In genomic region chr5:154756203-154756870, GRCh38 we compare ENCODE assay signal across 8 cellular contexts. TPM values are rescaled to one million over a fixed set of nuclear protein-coding genes. Genes with fewer than 3 reads are reported as not detected.
DNase-seq lines count a peak whose midpoint lies in the region; ATAC-seq and TF ChIP-seq lines count a peak whose summit lies in the region.

No MANE protein-coding gene starts in this region.

- peak overlapping the region; percentile 98 for H3K4me3 Mint-ChIP-seq in endodermal cell

- no peak for DNase-seq in Jurkat, Clone E6-1 (ENCODE audit: low read depth, low spot score)
- peak; percentile 78 for DNase-seq in activated CD8-positive, alpha-beta memory T cell treated with anti-CD3 and anti-CD28 coated beads for 24 hours
- DNase-seq in endodermal cell (peak; percentile 73), substantia nigra (lab: John Stamatoyannopoulos, UW) (peak in 23 of 49 donors; percentile 16 to 65 (median 43))

- 0% methylated on average over 20 to 48 of the region's 48 CpGs for WGBS in endodermal cell (ENCODE audit: insufficient coverage in 1 of 2, insufficient read length in 1 of 2), 2 experiments

- peak overlapping the region; percentile 94 for H3K27ac Mint-ChIP-seq in endodermal cell

- ATAC-seq in GM19467 (IDR thresholded peaks at IDR 0.05; ENCODE audit: unreplicated experiment), result no peak
- ATAC-seq in HG02981 (IDR thresholded peaks at IDR 0.05; ENCODE audit: unreplicated experiment), result no peak

- H3K9me3 Mint-ChIP-seq in endodermal cell, result no peaks in the 10 kb centered on the region

- H3K27me3 Mint-ChIP-seq in endodermal cell (ENCODE audit: insufficient read depth), result no peaks in the 10 kb centered on the region

- H3K9me3 ChIP-seq in BLaER1, result no peaks in the 10 kb centered on the region
- no peaks in the 10 kb centered on the region for H3K9me3 ChIP-seq in endodermal cell (ENCODE audit: control insufficient read depth, low read length)
- no peaks in the 10 kb centered on the region for H3K9me3 ChIP-seq in muscle layer of duodenum (ENCODE audit: control insufficient read depth in 1 of 2, low read length in 2 of 2)

- TF ChIP-seq CTCF in endodermal cell (conservative IDR thresholded peaks at IDR 0.05), result no peak

- peak overlapping the region; percentile 85 for H3K4me2 ChIP-seq in BLaER1

- peaks cover 56% of the 10 kb centered on the region for H4K20me1 ChIP-seq in BLaER1

- H3K36me3 Mint-ChIP-seq in endodermal cell (ENCODE audit: low read depth), result no peaks in the 10 kb centered on the region

- H3K27me3 ChIP-seq in BLaER1 (no peaks in the 10 kb centered on the region), endodermal cell (ENCODE audit: control insufficient read depth, insufficient read depth, low read length, poor library complexity, severe bottlenecking) (no peaks in the 10 kb centered on the region), muscle layer of duodenum (ENCODE audit: low read depth, low read length) (no peaks in the 10 kb centered on the region)

- H3K9ac ChIP-seq in BLaER1 (peak overlapping the region; percentile 99), endodermal cell (ENCODE audit: extremely low read depth, low read length, poor library complexity, severe bottlenecking) (peak overlapping the region; percentile 77)

- H3K27ac ChIP-seq in BLaER1 (peak overlapping the region; percentile 99), endodermal cell (ENCODE audit: low read depth, low read length) (peak overlapping the region; percentile 79), muscle layer of duodenum (ENCODE audit: low read length) (peak overlapping the region; percentile 92), substantia nigra (ENCODE audit: low read depth, low read length, poor library complexity, severe bottlenecking) (peak overlapping the region; percentile 88)

- H3K36me3 ChIP-seq in BLaER1, result peaks cover 4% of the 10 kb centered on the region; the same call in 1 of the 2 replicates
- H3K36me3 ChIP-seq in endodermal cell (ENCODE audit: control insufficient read depth, insufficient read depth, low read length), result no peaks in the 10 kb centered on the region
- no peaks in the 10 kb centered on the region for H3K36me3 ChIP-seq in muscle layer of duodenum (ENCODE audit: control insufficient read depth in 1 of 2, insufficient read depth in 2 of 2, low read length in 2 of 2)

- peaks cover 51% of the 10 kb centered on the region for H3K4me1 ChIP-seq in BLaER1
- peaks cover 21% of the 10 kb centered on the region for H3K4me1 ChIP-seq in endodermal cell (ENCODE audit: control insufficient read depth, insufficient read depth, low read length)
- peaks cover 22 to 36% of the 10 kb centered on the region in 2 donors for H3K4me1 ChIP-seq in muscle layer of duodenum (ENCODE audit: control insufficient read depth in 1 of 2, insufficient read depth in 2 of 2, low read length in 2 of 2)

- H3K4me3 ChIP-seq in BLaER1 (peak overlapping the region; percentile 100), endodermal cell (ENCODE audit: low read length) (peak overlapping the region; percentile 97), muscle layer of duodenum (ENCODE audit: low read depth in 1 of 2, low read length in 2 of 2) (peak overlapping the region; percentile 91 to 94)
- peak overlapping the region; percentile 86 for H3K4me3 ChIP-seq in Jurkat, Clone E6-1 (ENCODE audit: low read length)

- peaks cover 48% of the 10 kb centered on the region for H3K4me1 Mint-ChIP-seq in endodermal cell

RNA-seq across cellular contexts. Expression of gene LARP1, which starts 1.2 kb away (rescaled TPM):
- polyA plus RNA-seq in Jurkat, Clone E6-1 (2012; ENCODE audit: insufficient read depth, insufficient read length), result 123 TPM
- 100 to 1,000 TPM; 193 to 273 TPM for total RNA-seq in endodermal cell
- polyA plus RNA-seq in endodermal cell (2013, experiment 1 of 2), result 115 TPM
- 107 TPM for polyA plus RNA-seq in endodermal cell (2013, experiment 2 of 2)
